18 cellular contexts compared by ENCODE assay signal in genomic region chr20:63409834-63410435, GRCh38. TPM values are rescaled to one million over a fixed set of nuclear protein-coding genes. Genes with fewer than 3 reads are reported as not detected.
DNase-seq lines count a peak whose midpoint lies in the region; TF ChIP-seq lines count a peak whose summit lies in the region.
"Had no signal": no experiment of that assay in that cellular context is flagged by ENCODE, and none has a peak within 500 bp of the region (broad histone marks: within the 10 kb centered on the region; RNA-seq: fewer than 3 reads in every experiment).

No MANE protein-coding gene starts in this region.

- peak overlapping the region; percentile 7; the same call in 1 of the 2 replicates for H3K27ac ChIP-seq in WERI-Rb-1
- H3K27ac ChIP-seq in testis: no peak overlapping the region
- H3K27ac ChIP-seq: SJSA1 had no signal

- H3K36me3 ChIP-seq in WERI-Rb-1 (peaks cover 20% of the 10 kb centered on the region), testis (ENCODE audit: low read depth, missing control alignments) (no peaks in the 10 kb centered on the region)
- H3K36me3 ChIP-seq: BE2C, HAP-1, SJSA1 had no signal

- intact Hi-C loops in testis (cut with DNase I; ENCODE audit: low total_unique reads): no loop called here

- H3K36me3 Mint-ChIP-seq in progenitor cell of endocrine pancreas (ENCODE audit: insufficient read depth): no peaks in the 10 kb centered on the region

- H3K4me1 Mint-ChIP-seq in progenitor cell of endocrine pancreas (ENCODE audit: low read depth): peaks cover 4% of the 10 kb centered on the region

- DNase-seq in NCI-H1930 (lab: John Stamatoyannopoulos, UW) (peak; percentile 35 to 40), WERI-Rb-1 (no peak), iPS-NIHi11 (ENCODE audit: low spot score) (peak; percentile 80), testis (peak; percentile 28), NCI-H1105 treated with DMSO at 0.1 percent for 48 hours (lab: John Stamatoyannopoulos, UW) (no peak), progenitor cell of endocrine pancreas (ENCODE audit: low spot score, unreplicated experiment) (no peak), H4 (ENCODE audit: low spot score) (no peak)
- DNase-seq: BE2C, DMS53, GDM1, Kasumi-1, NCI-H187 treated with DMSO at 0.1 percent for 48 hours, NCI-H345, NCI-H524 had no signal

- no peak overlapping the region for H3K27ac Mint-ChIP-seq in progenitor cell of endocrine pancreas

- TF ChIP-seq POLR2A in testis (IDR thresholded peaks at IDR 0.05): no peak

- no peaks in the 10 kb centered on the region for H3K27me3 Mint-ChIP-seq in progenitor cell of endocrine pancreas

- H3K4me1 ChIP-seq in testis: no peaks in the 10 kb centered on the region
- H3K4me1 ChIP-seq: BE2C, HAP-1, SJSA1 had no signal

- H3K9me3 ChIP-seq in WERI-Rb-1 (ENCODE audit: severe bottlenecking) (no peaks in the 10 kb centered on the region), testis (no peaks in the 10 kb centered on the region)
- H3K9me3 ChIP-seq: BE2C, HAP-1, SJSA1 had no signal

- H3K27me3 ChIP-seq in WERI-Rb-1 (ENCODE audit: insufficient read depth, low read depth, severe bottlenecking): no peaks in the 10 kb centered on the region
- no peaks in the 10 kb centered on the region for H3K27me3 ChIP-seq in testis
- H3K27me3 ChIP-seq: BE2C had no signal

- 47% methylated on average over 19 of the region's 23 CpGs; no CpG with 5 or more reads in 1 of the 2 donors for WGBS in testis, 2 donors

- no peaks in the 10 kb centered on the region for H3K9me3 Mint-ChIP-seq in progenitor cell of endocrine pancreas (ENCODE audit: low read depth)

- H3K4me3 Mint-ChIP-seq in progenitor cell of endocrine pancreas (ENCODE audit: low read depth): no peak overlapping the region

- no peak for TF ChIP-seq CTCF in WERI-Rb-1 (IDR thresholded peaks at IDR 0.05; ENCODE audit: low read depth, low read length)
- TF ChIP-seq CTCF in testis (IDR thresholded peaks at IDR 0.05): no peak
- TF ChIP-seq CTCF in progenitor cell of endocrine pancreas (IDR thresholded peaks at IDR 0.05; ENCODE audit: unreplicated experiment): no peak

- H3K4me3 ChIP-seq in WERI-Rb-1 (ENCODE audit: low read depth, low read length) (no peak overlapping the region), testis (peak overlapping the region; percentile 32 to 44)
- H3K4me3 ChIP-seq: HAP-1, SJSA1 had no signal

RNA-seq across cellular contexts. Expression of gene CHRNA4, which starts 48.8 kb away (rescaled TPM):
- total RNA-seq in testis (1 to 10 TPM; 7.4 to 8.3 TPM), progenitor cell of endocrine pancreas (0.43 and 0.44 TPM in 2 replicates)
- 3.3 TPM for polyA plus RNA-seq in testis (ENCODE audit: insufficient read depth, low read depth, low replicate concordance)
- total RNA-seq in H4 (2014; rRNA removed; shearing (Covaris generic)): not detected in 2 replicates
- total RNA-seq: MCF 10A, OCI-LY7, SJSA1 had no signal

Comparison
In these comparisons a context has a peak if more than half of its experiments do, and no peak if none do; other contexts are left out.
1. DNase-seq: peak in NCI-H1930 (2 of 2), iPS-NIHi11 (single experiment) and testis (single experiment); none in WERI-Rb-1 (single experiment), NCI-H1105 treated with DMSO at 0.1 percent for 48 hours (single experiment), progenitor cell of endocrine pancreas (single experiment) and H4 (single experiment).